In genomic region chr4:94995684-94996394, GRCh38 we compare ENCODE assay signal across 8 cellular contexts.
DNase-seq lines count a peak whose midpoint lies in the region; ATAC-seq and TF ChIP-seq lines count a peak whose summit lies in the region.

No MANE protein-coding gene starts in this region.

- H3K27me3 ChIP-seq in Loucy (ENCODE audit: insufficient read depth, low read length, poor library complexity, severe bottlenecking) = no peaks in the 10 kb centered on the region

- WGBS in lower leg skin, 2 donors = 18 to 20% methylated on average over 10 of the region's 10 CpGs

- ATAC-seq in omental fat pad (ENCODE audit: low FRiP score) = peak; percentile 54
- ATAC-seq in HG02973 (IDR thresholded peaks at IDR 0.05; ENCODE audit: unreplicated experiment) = no peak
- no peak for ATAC-seq in HG03280 (IDR thresholded peaks at IDR 0.05; ENCODE audit: unreplicated experiment)
- ATAC-seq in HG02938 (IDR thresholded peaks at IDR 0.05; ENCODE audit: unreplicated experiment) = no peak

- no peaks in the 10 kb centered on the region for H3K79me2 ChIP-seq in Loucy (ENCODE audit: insufficient read depth, low read length)

- intact Hi-C loops in lower leg skin (cut with DNase I; ENCODE audit: low total_unique reads) = no loop called here

- DNase-seq in DMS 273 treated with DMSO at 0.1 percent for 48 hours (lab: John Stamatoyannopoulos, UW) (peak; percentile 83), fibroblast of peridontal ligament (ENCODE audit: extremely low read depth) (peak; percentile 60), omental fat pad (ENCODE audit: low spot score) (no peak), lower leg skin (ENCODE audit: low spot score in 2 of 2) (no peak)

- H4K20me1 ChIP-seq in Loucy (ENCODE audit: insufficient read depth, low read length, poor library complexity, severe bottlenecking) = no peaks in the 10 kb centered on the region

- H3K9ac ChIP-seq in Loucy (ENCODE audit: low read depth, low read length, poor library complexity, severe bottlenecking) = peak overlapping the region; percentile 29

- no peaks in the 10 kb centered on the region for H3K9me2 ChIP-seq in Loucy (replicated peaks; ENCODE audit: low read depth, low read length)

- TF ChIP-seq CTCF in Loucy (conservative IDR thresholded peaks at IDR 0.05; ENCODE audit: low read length) = no peak
- no peak for TF ChIP-seq CTCF in omental fat pad (IDR thresholded peaks at IDR 0.05)
- TF ChIP-seq CTCF in lower leg skin (IDR thresholded peaks at IDR 0.05) = no peak

- H3K36me3 ChIP-seq in Loucy (ENCODE audit: insufficient read depth, low read length) = no peaks in the 10 kb centered on the region

- no peaks in the 10 kb centered on the region for H3K9me3 ChIP-seq in Loucy (ENCODE audit: insufficient read depth, low read depth, low read length)

- no peaks in the 10 kb centered on the region for H3F3A ChIP-seq in Loucy (ENCODE audit: low read depth)

- peak overlapping the region; percentile 53 for H3K4me2 ChIP-seq in Loucy (ENCODE audit: low read depth, low read length, poor library complexity, severe bottlenecking)

- H2AFZ ChIP-seq in Loucy (ENCODE audit: low read length) = peak overlapping the region; percentile 77

- TF ChIP-seq POLR2A in lower leg skin (IDR thresholded peaks at IDR 0.05) = no peak

- peaks cover 7% of the 10 kb centered on the region for H3K4me1 ChIP-seq in Loucy (ENCODE audit: insufficient read depth, low read length, poor library complexity, severe bottlenecking)

- H3K4me3 ChIP-seq in Loucy (ENCODE audit: low read length, poor library complexity, severe bottlenecking) (no peak overlapping the region), lower leg skin (ENCODE audit: low read depth, poor library complexity, severe bottlenecking) (no peak overlapping the region)

Comparison
In these comparisons a context has a peak if more than half of its experiments do, and no peak if none do; other contexts are left out.
1. DNase-seq: peak in DMS 273 treated with DMSO at 0.1 percent for 48 hours (single experiment) and fibroblast of peridontal ligament (single experiment); none in omental fat pad (single experiment) and lower leg skin (0 of 2).